1 cellular context compared by ENCODE assay signal in the genomic region with DNA sequence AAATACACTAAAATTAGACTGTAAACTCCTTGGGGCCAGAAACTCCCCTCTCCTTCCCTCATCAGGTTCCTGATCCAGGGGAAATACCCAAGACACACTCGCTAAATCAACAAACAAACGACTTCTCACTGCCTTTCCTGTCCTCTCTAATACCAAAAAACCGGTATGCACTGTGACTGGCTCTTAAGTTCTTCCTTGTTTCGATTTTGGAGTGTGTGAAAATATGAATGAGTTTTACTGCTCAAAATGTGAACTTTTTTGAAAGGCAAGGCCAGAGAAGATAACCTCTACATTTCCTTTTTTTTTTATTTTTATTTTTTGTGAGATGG.
TF ChIP-seq lines count a peak whose summit lies in the region.

No MANE protein-coding gene starts in this region.

TF ChIP-seq in GM23338, 12 proteins besides CTCF, POLR2A, EP300 and RAD21 (continued from another document):
- TF ChIP-seq, protein P1, sequence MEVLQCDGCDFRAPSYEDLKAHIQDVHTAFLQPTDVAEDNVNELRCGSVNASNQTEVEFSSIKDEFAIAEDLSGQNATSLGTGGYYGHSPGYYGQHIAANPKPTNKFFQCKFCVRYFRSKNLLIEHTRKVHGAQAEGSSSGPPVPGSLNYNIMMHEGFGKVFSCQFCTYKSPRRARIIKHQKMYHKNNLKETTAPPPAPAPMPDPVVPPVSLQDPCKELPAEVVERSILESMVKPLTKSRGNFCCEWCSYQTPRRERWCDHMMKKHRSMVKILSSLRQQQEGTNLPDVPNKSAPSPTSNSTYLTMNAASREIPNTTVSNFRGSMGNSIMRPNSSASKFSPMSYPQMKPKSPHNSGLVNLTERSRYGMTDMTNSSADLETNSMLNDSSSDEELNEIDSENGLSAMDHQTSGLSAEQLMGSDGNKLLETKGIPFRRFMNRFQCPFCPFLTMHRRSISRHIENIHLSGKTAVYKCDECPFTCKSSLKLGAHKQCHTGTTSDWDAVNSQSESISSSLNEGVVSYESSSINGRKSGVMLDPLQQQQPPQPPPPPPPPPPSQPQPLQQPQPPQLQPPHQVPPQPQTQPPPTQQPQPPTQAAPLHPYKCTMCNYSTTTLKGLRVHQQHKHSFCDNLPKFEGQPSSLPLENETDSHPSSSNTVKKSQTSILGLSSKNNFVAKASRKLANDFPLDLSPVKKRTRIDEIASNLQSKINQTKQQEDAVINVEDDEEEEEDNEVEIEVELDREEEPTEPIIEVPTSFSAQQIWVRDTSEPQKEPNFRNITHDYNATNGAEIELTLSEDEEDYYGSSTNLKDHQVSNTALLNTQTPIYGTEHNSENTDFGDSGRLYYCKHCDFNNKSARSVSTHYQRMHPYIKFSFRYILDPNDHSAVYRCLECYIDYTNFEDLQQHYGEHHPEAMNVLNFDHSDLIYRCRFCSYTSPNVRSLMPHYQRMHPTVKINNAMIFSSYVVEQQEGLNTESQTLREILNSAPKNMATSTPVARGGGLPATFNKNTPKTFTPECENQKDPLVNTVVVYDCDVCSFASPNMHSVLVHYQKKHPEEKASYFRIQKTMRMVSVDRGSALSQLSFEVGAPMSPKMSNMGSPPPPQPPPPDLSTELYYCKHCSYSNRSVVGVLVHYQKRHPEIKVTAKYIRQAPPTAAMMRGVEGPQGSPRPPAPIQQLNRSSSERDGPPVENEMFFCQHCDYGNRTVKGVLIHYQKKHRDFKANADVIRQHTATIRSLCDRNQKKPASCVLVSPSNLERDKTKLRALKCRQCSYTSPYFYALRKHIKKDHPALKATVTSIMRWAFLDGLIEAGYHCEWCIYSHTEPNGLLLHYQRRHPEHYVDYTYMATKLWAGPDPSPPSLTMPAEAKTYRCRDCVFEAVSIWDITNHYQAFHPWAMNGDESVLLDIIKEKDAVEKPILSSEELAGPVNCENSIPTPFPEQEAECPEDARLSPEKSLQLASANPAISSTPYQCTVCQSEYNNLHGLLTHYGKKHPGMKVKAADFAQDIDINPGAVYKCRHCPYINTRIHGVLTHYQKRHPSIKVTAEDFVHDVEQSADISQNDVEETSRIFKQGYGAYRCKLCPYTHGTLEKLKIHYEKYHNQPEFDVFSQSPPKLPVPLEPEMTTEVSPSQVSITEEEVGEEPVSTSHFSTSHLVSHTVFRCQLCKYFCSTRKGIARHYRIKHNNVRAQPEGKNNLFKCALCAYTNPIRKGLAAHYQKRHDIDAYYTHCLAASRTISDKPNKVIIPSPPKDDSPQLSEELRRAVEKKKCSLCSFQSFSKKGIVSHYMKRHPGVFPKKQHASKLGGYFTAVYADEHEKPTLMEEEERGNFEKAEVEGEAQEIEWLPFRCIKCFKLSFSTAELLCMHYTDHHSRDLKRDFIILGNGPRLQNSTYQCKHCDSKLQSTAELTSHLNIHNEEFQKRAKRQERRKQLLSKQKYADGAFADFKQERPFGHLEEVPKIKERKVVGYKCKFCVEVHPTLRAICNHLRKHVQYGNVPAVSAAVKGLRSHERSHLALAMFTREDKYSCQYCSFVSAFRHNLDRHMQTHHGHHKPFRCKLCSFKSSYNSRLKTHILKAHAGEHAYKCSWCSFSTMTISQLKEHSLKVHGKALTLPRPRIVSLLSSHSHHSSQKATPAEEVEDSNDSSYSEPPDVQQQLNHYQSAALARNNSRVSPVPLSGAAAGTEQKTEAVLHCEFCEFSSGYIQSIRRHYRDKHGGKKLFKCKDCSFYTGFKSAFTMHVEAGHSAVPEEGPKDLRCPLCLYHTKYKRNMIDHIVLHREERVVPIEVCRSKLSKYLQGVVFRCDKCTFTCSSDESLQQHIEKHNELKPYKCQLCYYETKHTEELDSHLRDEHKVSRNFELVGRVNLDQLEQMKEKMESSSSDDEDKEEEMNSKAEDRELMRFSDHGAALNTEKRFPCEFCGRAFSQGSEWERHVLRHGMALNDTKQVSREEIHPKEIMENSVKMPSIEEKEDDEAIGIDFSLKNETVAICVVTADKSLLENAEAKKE (CRISPR knock-in tag; IDR thresholded peaks at IDR 0.05) = no peak
- TF ChIP-seq NANOG (IDR thresholded peaks at IDR 0.05; ENCODE audit: borderline replicate concordance) (no peak), STAT1 (IDR thresholded peaks at IDR 0.05; ENCODE audit: unreplicated experiment) (no peak), POLR2AphosphoS5 (IDR thresholded peaks at IDR 0.05; ENCODE audit: low read depth) (no peak), ZNF331 (CRISPR knock-in tag; IDR thresholded peaks at IDR 0.05; ENCODE audit: low read depth) (no peak), ZNF114 (CRISPR knock-in tag; IDR thresholded peaks at IDR 0.05) (no peak), JUNB (IDR thresholded peaks at IDR 0.05; ENCODE audit: unreplicated experiment) (no peak), EZH2 (IDR thresholded peaks at IDR 0.05; ENCODE audit: low read depth, unreplicated experiment) (no peak), EZH2phosphoT487 (IDR thresholded peaks at IDR 0.05; ENCODE audit: unreplicated experiment) (no peak), CREB1 (CRISPR knock-in tag; IDR thresholded peaks at IDR 0.05; ENCODE audit: low read depth) (no peak)
- TF ChIP-seq, protein P2, sequence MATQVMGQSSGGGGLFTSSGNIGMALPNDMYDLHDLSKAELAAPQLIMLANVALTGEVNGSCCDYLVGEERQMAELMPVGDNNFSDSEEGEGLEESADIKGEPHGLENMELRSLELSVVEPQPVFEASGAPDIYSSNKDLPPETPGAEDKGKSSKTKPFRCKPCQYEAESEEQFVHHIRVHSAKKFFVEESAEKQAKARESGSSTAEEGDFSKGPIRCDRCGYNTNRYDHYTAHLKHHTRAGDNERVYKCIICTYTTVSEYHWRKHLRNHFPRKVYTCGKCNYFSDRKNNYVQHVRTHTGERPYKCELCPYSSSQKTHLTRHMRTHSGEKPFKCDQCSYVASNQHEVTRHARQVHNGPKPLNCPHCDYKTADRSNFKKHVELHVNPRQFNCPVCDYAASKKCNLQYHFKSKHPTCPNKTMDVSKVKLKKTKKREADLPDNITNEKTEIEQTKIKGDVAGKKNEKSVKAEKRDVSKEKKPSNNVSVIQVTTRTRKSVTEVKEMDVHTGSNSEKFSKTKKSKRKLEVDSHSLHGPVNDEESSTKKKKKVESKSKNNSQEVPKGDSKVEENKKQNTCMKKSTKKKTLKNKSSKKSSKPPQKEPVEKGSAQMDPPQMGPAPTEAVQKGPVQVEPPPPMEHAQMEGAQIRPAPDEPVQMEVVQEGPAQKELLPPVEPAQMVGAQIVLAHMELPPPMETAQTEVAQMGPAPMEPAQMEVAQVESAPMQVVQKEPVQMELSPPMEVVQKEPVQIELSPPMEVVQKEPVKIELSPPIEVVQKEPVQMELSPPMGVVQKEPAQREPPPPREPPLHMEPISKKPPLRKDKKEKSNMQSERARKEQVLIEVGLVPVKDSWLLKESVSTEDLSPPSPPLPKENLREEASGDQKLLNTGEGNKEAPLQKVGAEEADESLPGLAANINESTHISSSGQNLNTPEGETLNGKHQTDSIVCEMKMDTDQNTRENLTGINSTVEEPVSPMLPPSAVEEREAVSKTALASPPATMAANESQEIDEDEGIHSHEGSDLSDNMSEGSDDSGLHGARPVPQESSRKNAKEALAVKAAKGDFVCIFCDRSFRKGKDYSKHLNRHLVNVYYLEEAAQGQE (IDR thresholded peaks at IDR 0.05; ENCODE audit: unreplicated experiment) = no peak
